ENCODE assay signal across 1 cellular context in genomic region chr13:50125556-50126377, GRCh38.
TF ChIP-seq lines count a peak whose summit lies in the region.

No MANE protein-coding gene starts in this region.

TF ChIP-seq in HepG2, 621 proteins besides CTCF, POLR2A, EP300 and RAD21 (continued from another document and continues in another):
- TF ChIP-seq ZNF772 (CRISPR knock-in tag; IDR thresholded peaks at IDR 0.05): peak; percentile 51; the same call in 1 of the 2 replicates
- peak; percentile 49; the same call in 1 of the 2 replicates for TF ChIP-seq MEIS2 (CRISPR knock-in tag; IDR thresholded peaks at IDR 0.05)
- no peak for TF ChIP-seq POLR2AphosphoS2 (IDR thresholded peaks at IDR 0.05; ENCODE audit: low read depth, low read length)
- peak; percentile 90 for TF ChIP-seq ZFY (CRISPR knock-in tag; IDR thresholded peaks at IDR 0.05)
- TF ChIP-seq ZNF549 (CRISPR knock-in tag; IDR thresholded peaks at IDR 0.05): no peak; the same call in 1 of the 2 replicates
- TF ChIP-seq TMF1 (CRISPR knock-in tag; IDR thresholded peaks at IDR 0.05; ENCODE audit: low read depth): peak; percentile 61; the same call in 1 of the 2 replicates
- TF ChIP-seq MYC (CRISPR knock-in tag; IDR thresholded peaks at IDR 0.05; ENCODE audit: borderline replicate concordance): peak; percentile 75
- TF ChIP-seq ZNF670 (CRISPR knock-in tag; IDR thresholded peaks at IDR 0.05; ENCODE audit: borderline replicate concordance): peak; percentile 55; the same call in 1 of the 2 replicates
- peak; percentile 63; the same call in 1 of the 2 replicates for TF ChIP-seq ZNF430 (CRISPR knock-in tag; IDR thresholded peaks at IDR 0.05)
- TF ChIP-seq ZNF343 (CRISPR knock-in tag; IDR thresholded peaks at IDR 0.05): 0 out of 2 replicates have a peak, but pooled peaks have one; percentile 69
- TF ChIP-seq ZNF296 (CRISPR knock-in tag; conservative IDR thresholded peaks at IDR 0.05): no peak
- peak; percentile 90 for TF ChIP-seq RBFOX2 (IDR thresholded peaks at IDR 0.05; ENCODE audit: low read depth, low read length)
- TF ChIP-seq JUNB (CRISPR knock-in tag; IDR thresholded peaks at IDR 0.05; ENCODE audit: borderline replicate concordance): no peak
- peak; percentile 26; the same call in 1 of the 2 replicates for TF ChIP-seq ZNF678 (CRISPR knock-in tag; IDR thresholded peaks at IDR 0.05)
- TF ChIP-seq ZNF616 (CRISPR knock-in tag; IDR thresholded peaks at IDR 0.05; ENCODE audit: low read depth): 0 out of 2 replicates have a peak, but pooled peaks have one; percentile 42
- no peak for TF ChIP-seq RELA (CRISPR knock-in tag; IDR thresholded peaks at IDR 0.05)
- TF ChIP-seq RNF219 (CRISPR knock-in tag; IDR thresholded peaks at IDR 0.05): no peak
- TF ChIP-seq ZSCAN20 (CRISPR knock-in tag; IDR thresholded peaks at IDR 0.05; ENCODE audit: borderline replicate concordance): peak; percentile 69; the same call in 1 of the 2 replicates
- TF ChIP-seq ZNF558 (CRISPR knock-in tag; IDR thresholded peaks at IDR 0.05; ENCODE audit: borderline replicate concordance): peak; percentile 55; the same call in 1 of the 2 replicates
- peak; percentile 97 for TF ChIP-seq ZNF563 (CRISPR knock-in tag; IDR thresholded peaks at IDR 0.05)
- peak; percentile 82 for TF ChIP-seq CEBPB (IDR thresholded peaks at IDR 0.05; ENCODE audit: borderline replicate concordance, low read depth, low read length)
- TF ChIP-seq ARHGAP35 (CRISPR knock-in tag; IDR thresholded peaks at IDR 0.05; ENCODE audit: borderline replicate concordance): peak; percentile 69; the same call in 1 of the 2 replicates
- 0 out of 2 replicates have a peak, but pooled peaks have one; percentile 74 for TF ChIP-seq ZNF704 (CRISPR knock-in tag; IDR thresholded peaks at IDR 0.05; ENCODE audit: borderline replicate concordance)
- no peak for TF ChIP-seq SP140L (CRISPR knock-in tag; IDR thresholded peaks at IDR 0.05; ENCODE audit: borderline replicate concordance)
- no peak for TF ChIP-seq KDM1A (CRISPR knock-in tag; IDR thresholded peaks at IDR 0.05)
- peak; percentile 60 for TF ChIP-seq KLF6 (CRISPR knock-in tag; IDR thresholded peaks at IDR 0.05)
- peak; percentile 97; the same call in 1 of the 2 replicates for TF ChIP-seq ARID2 (CRISPR knock-in tag; IDR thresholded peaks at IDR 0.05; ENCODE audit: borderline replicate concordance)
- no peak for TF ChIP-seq ZHX2 (IDR thresholded peaks at IDR 0.05; ENCODE audit: low read depth)
- peak; percentile 68 for TF ChIP-seq ZHX2 (CRISPR knock-in tag; IDR thresholded peaks at IDR 0.05; ENCODE audit: borderline replicate concordance)
- TF ChIP-seq ESRRA (CRISPR knock-in tag; IDR thresholded peaks at IDR 0.05; ENCODE audit: low read depth): no peak; the same call in 1 of the 2 replicates
- TF ChIP-seq PCBP1 (IDR thresholded peaks at IDR 0.05; ENCODE audit: borderline replicate concordance, low read depth, low read length): no peak
- no peak for TF ChIP-seq ZNF614 (CRISPR knock-in tag; IDR thresholded peaks at IDR 0.05; ENCODE audit: borderline replicate concordance)
- TF ChIP-seq ZBTB3 (CRISPR knock-in tag; IDR thresholded peaks at IDR 0.05; ENCODE audit: borderline replicate concordance, low read depth): no peak
- TF ChIP-seq NR2F6 (IDR thresholded peaks at IDR 0.05): no peak
- TF ChIP-seq NR2F6 (CRISPR knock-in tag; IDR thresholded peaks at IDR 0.05): peak; percentile 16; the same call in 1 of the 2 replicates
- peak; percentile 63; the same call in 1 of the 2 replicates for TF ChIP-seq ZNF749 (CRISPR knock-in tag; IDR thresholded peaks at IDR 0.05; ENCODE audit: borderline replicate concordance)
- peak; percentile 78 for TF ChIP-seq ZNF768 (CRISPR knock-in tag; IDR thresholded peaks at IDR 0.05)
- TF ChIP-seq TFE3 (CRISPR knock-in tag; IDR thresholded peaks at IDR 0.05): no peak; the same call in 1 of the 2 replicates
- peak; percentile 58 for TF ChIP-seq FOXA3 (CRISPR knock-in tag; IDR thresholded peaks at IDR 0.05)
- TF ChIP-seq SP5 (CRISPR knock-in tag; IDR thresholded peaks at IDR 0.05; ENCODE audit: borderline replicate concordance, low read depth): peak; percentile 70
- TF ChIP-seq NKX3-1 (CRISPR knock-in tag; IDR thresholded peaks at IDR 0.05): peak; percentile 89
- TF ChIP-seq ZUFSP (CRISPR knock-in tag; IDR thresholded peaks at IDR 0.05; ENCODE audit: borderline replicate concordance): no peak
- no peak for TF ChIP-seq ATAD3A (CRISPR knock-in tag; IDR thresholded peaks at IDR 0.05)
- TF ChIP-seq ATF7-NPFF (CRISPR knock-in tag; IDR thresholded peaks at IDR 0.05; ENCODE audit: low read depth): peak; percentile 45; the same call in 1 of the 2 replicates
- TF ChIP-seq ZNF30 (CRISPR knock-in tag; IDR thresholded peaks at IDR 0.05): peak; percentile 81; the same call in 1 of the 2 replicates
- peak; percentile 37 to 86; a peak in 3 of 4 replicates for TF ChIP-seq HMGXB4 (CRISPR knock-in tag; IDR thresholded peaks at IDR 0.05; ENCODE audit: borderline replicate concordance in 1 of 2, low read depth in 1 of 2)
- TF ChIP-seq ZKSCAN5 (CRISPR knock-in tag; IDR thresholded peaks at IDR 0.05): no peak
- peak; percentile 47; the same call in 1 of the 2 replicates for TF ChIP-seq ETV5 (CRISPR knock-in tag; IDR thresholded peaks at IDR 0.05; ENCODE audit: borderline replicate concordance)
- no peak for TF ChIP-seq ZNF572 (CRISPR knock-in tag; IDR thresholded peaks at IDR 0.05)
- 0 out of 2 replicates have a peak, but pooled peaks have one; percentile 86 for TF ChIP-seq ZNF414 (CRISPR knock-in tag; IDR thresholded peaks at IDR 0.05)
- TF ChIP-seq ZBTB43 (CRISPR knock-in tag; conservative IDR thresholded peaks at IDR 0.05): peak; percentile 47; the same call in 1 of the 2 replicates
- TF ChIP-seq ZBTB7B (CRISPR knock-in tag; IDR thresholded peaks at IDR 0.05): peak; percentile 41; the same call in 1 of the 2 replicates
- TF ChIP-seq HNRNPH1 (optimal IDR thresholded peaks at IDR 0.05; ENCODE audit: low read depth, low read length): no peak
